ENCODE assay signal across 8 cellular contexts in the genomic region with DNA sequence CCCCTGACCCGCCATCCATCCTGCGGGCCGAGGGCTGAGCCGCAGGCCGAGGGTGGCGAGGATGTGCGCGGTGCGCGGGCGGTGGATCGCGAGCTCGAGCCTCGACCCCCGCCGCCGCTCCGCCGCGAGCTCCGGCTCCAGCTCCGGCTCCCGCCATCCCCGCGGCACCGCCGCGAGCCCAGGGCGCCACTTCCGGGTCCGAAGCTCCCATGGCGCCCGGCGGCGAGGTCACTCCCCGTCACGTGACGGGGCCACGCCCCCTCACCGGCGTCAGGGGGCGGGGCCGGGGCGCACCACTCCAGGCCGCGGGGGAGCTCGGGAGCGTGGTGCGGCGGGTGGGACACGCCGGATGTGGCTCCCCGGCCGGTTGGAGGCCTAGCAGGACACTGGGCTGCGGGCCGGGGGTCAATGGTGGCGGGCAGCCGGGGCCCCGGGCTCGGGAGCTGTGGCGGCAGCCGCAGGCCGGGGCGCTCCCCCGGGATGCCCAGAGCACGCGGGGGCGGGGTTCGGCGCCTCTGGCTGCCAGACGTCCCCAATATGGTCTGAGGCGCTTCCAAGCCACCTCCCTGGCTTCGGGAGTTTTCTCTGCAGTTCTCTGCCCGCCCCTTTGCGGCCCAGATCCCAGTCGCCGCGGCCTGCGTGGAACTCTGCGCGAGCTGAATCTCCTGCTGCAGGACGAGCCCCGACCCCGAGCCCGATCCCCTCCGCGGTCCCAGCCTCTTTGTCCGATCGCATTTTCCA. TPM values are rescaled to one million over a fixed set of nuclear protein-coding genes. Genes with fewer than 3 reads are reported as not detected.
DNase-seq lines count a peak whose midpoint lies in the region; TF ChIP-seq lines count a peak whose summit lies in the region.

A gene with protein sequence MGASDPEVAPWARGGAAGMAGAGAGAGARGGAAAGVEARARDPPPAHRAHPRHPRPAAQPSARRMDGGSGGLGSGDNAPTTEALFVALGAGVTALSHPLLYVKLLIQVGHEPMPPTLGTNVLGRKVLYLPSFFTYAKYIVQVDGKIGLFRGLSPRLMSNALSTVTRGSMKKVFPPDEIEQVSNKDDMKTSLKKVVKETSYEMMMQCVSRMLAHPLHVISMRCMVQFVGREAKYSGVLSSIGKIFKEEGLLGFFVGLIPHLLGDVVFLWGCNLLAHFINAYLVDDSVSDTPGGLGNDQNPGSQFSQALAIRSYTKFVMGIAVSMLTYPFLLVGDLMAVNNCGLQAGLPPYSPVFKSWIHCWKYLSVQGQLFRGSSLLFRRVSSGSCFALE (minus strand): TSS at position 234 of the 741 bp plus-strand sequence. CDS start 23 bp downstream, at position 211.

- H4K20me1 ChIP-seq in neural progenitor cell (ENCODE audit: low read depth): peaks cover 43% of the 10 kb centered on the region

- H3K9me3 ChIP-seq in ES-I3 (ENCODE audit: control insufficient read depth, insufficient read depth, low read length) (no peaks in the 10 kb centered on the region), neural progenitor cell (ENCODE audit: low read depth) (no peaks in the 10 kb centered on the region), stomach smooth muscle (ENCODE audit: control insufficient read depth in 2 of 2, low read length in 2 of 2) (no peaks in the 10 kb centered on the region)

- TF ChIP-seq CTCF in LNCaP clone FGC (IDR thresholded peaks at IDR 0.05; ENCODE audit: control insufficient read depth, extremely low read depth, insufficient read depth) (no peak), fibroblast of villous mesenchyme (IDR thresholded peaks at IDR 0.05; ENCODE audit: insufficient read depth, low read depth, low read length) (no peak), neural progenitor cell (IDR thresholded peaks at IDR 0.05) (no peak)

- H3K36me3 ChIP-seq in ES-I3 (ENCODE audit: insufficient read depth, low read length) (no peaks in the 10 kb centered on the region), neural progenitor cell (no peaks in the 10 kb centered on the region), stomach smooth muscle (ENCODE audit: control insufficient read depth in 2 of 2, insufficient read depth in 2 of 2, low read length in 2 of 2) (peaks cover 0 to 2% of the 10 kb centered on the region in 2 donors)

- H3K27ac ChIP-seq in neural progenitor cell (peak within 1 kb of the TSS; percentile 51), stomach smooth muscle (ENCODE audit: low read length) (peak within 1 kb of the TSS; percentile 96)

- H3K79me2 ChIP-seq in neural progenitor cell (ENCODE audit: low read depth): peaks cover 56% of the 10 kb centered on the region

- no peaks in the 10 kb centered on the region for H3K9me3 Mint-ChIP-seq in neural progenitor cell

- peaks cover 32% of the 10 kb centered on the region for H3K4me1 ChIP-seq in ES-I3 (ENCODE audit: insufficient read depth, low read length)
- peaks cover 19% of the 10 kb centered on the region for H3K4me1 ChIP-seq in neural progenitor cell
- H3K4me1 ChIP-seq in stomach smooth muscle (ENCODE audit: control insufficient read depth, insufficient read depth, low read length): peaks cover 41% of the 10 kb centered on the region

- H3K4me3 Mint-ChIP-seq in neural progenitor cell: peak within 1 kb of the TSS; percentile 99

- DNase-seq in H4 (ENCODE audit: low spot score) (peak; percentile 70), LNCaP clone FGC (ENCODE audit: low read depth) (peak; percentile 79), SHP77 (lab: John Stamatoyannopoulos, UW) (peak; percentile 63 to 77), activated gamma-delta T cell (lab: John Stamatoyannopoulos, UW) (peak; percentile 85), fibroblast of villous mesenchyme (ENCODE audit: low read depth) (peak; percentile 91), neural progenitor cell (ENCODE audit: low spot score) (peak; percentile 96)

- no peaks in the 10 kb centered on the region for H3F3A ChIP-seq in neural progenitor cell (ENCODE audit: low read depth)

- peak within 1 kb of the TSS; percentile 99 for H3K27ac Mint-ChIP-seq in neural progenitor cell

- H3K27me3 ChIP-seq in neural progenitor cell (no peaks in the 10 kb centered on the region), stomach smooth muscle (ENCODE audit: control insufficient read depth in 1 of 2, insufficient read depth in 2 of 2, low read length in 2 of 2) (no peaks in the 10 kb centered on the region)

- peaks cover 18% of the 10 kb centered on the region for H3K4me1 Mint-ChIP-seq in neural progenitor cell

- peak within 1 kb of the TSS; percentile 38 for H2AFZ ChIP-seq in neural progenitor cell (replicated peaks)

- H3K4me2 ChIP-seq in neural progenitor cell: peak within 1 kb of the TSS; percentile 83

- peak within 1 kb of the TSS; percentile 99 for H3K4me3 ChIP-seq in LNCaP clone FGC (ENCODE audit: low read depth, low read length)
- H3K4me3 ChIP-seq in fibroblast of villous mesenchyme (ENCODE audit: low read depth, low read length): peak within 1 kb of the TSS; percentile 80
- peak within 1 kb of the TSS; percentile 98 for H3K4me3 ChIP-seq in neural progenitor cell
- H3K4me3 ChIP-seq in stomach smooth muscle (ENCODE audit: low read length in 2 of 2): peak within 1 kb of the TSS; percentile 92 to 94

- no peaks in the 10 kb centered on the region for H3K36me3 Mint-ChIP-seq in neural progenitor cell

- H3K9ac ChIP-seq in ES-I3 (ENCODE audit: low read depth, low read length) (peak within 1 kb of the TSS; percentile 88), neural progenitor cell (peak within 1 kb of the TSS; percentile 93), stomach smooth muscle (ENCODE audit: low read length in 2 of 2) (peak within 1 kb of the TSS; percentile 89 to 97)

- peaks cover 2% of the 10 kb centered on the region for H3K27me3 Mint-ChIP-seq in neural progenitor cell (ENCODE audit: insufficient read depth, low read depth)

RNA-seq across cellular contexts. Expression of the gene that starts here (rescaled TPM):
- total RNA-seq in H4 (2014; rRNA removed; shearing (Covaris generic)): 165 and 174 TPM in 2 replicates
- 224 and 228 TPM in 2 replicates for total RNA-seq in fibroblast of villous mesenchyme
- 144 and 250 TPM in 2 replicates for total RNA-seq in neural progenitor cell (ENCODE audit: low replicate concordance)

Comparison
In these comparisons a context has a peak if more than half of its experiments do, and no peak if none do; other contexts are left out.
1. Peak in every context shown above with its lines: DNase-seq, H3K4me3 ChIP-seq and H3K27ac ChIP-seq.